Comparison of ENCODE assay signal across 13 cellular contexts in genomic region chr12:67534671-67535070, GRCh38.
DNase-seq lines count a peak whose midpoint lies in the region; ATAC-seq, FAIRE-seq and TF ChIP-seq lines count a peak whose summit lies in the region.
"Had no signal": no experiment of that assay in that cellular context is flagged by ENCODE, and none has a peak within 500 bp of the region (broad histone marks: within the 10 kb centered on the region; RNA-seq: fewer than 3 reads in every experiment).

No MANE protein-coding gene starts in this region.

- H3K4me1 ChIP-seq in ascending aorta: no peaks in the 10 kb centered on the region

- DNase-seq in AG09319 (ENCODE audit: extremely low read depth, low read depth) (peak; percentile 67), M059J (ENCODE audit: low read depth) (peak; percentile 86), myocyte (ENCODE audit: low read depth) (peak; percentile 76), GM19239 (ENCODE audit: insufficient read length, low spot score) (no peak), ascending aorta (ENCODE audit: low spot score in 2 of 2) (no peak)
- DNase-seq: CD4-positive, alpha-beta memory T cell; NCI-H69; occipital lobe had no signal

- ATAC-seq in esophagus mucosa (peak; percentile 55), HG03378 (IDR thresholded peaks at IDR 0.05; ENCODE audit: unreplicated experiment) (no peak), GM19455 (IDR thresholded peaks at IDR 0.05; ENCODE audit: unreplicated experiment) (no peak)

- intact Hi-C loops in ascending aorta (cut with DNase I): no loop called here

- no peaks in the 10 kb centered on the region for H3K9me3 ChIP-seq in ascending aorta

- no peaks in the 10 kb centered on the region for H3K27me3 ChIP-seq in ascending aorta

- H3K36me3 ChIP-seq in ascending aorta: no peaks in the 10 kb centered on the region

- no peak overlapping the region for H3K4me3 ChIP-seq in ascending aorta

- FAIRE-seq in GM19239 (lab: Jason Lieb, UNC): no peak
- FAIRE-seq: colon, GM12892 had no signal

- no peak for TF ChIP-seq CTCF in AG09319 (IDR thresholded peaks at IDR 0.05; ENCODE audit: low read depth, low read length)
- no peak for TF ChIP-seq CTCF in ascending aorta (IDR thresholded peaks at IDR 0.05)

- no peak overlapping the region for H3K27ac ChIP-seq in ascending aorta

Comparison
In these comparisons a context has a peak if more than half of its experiments do, and no peak if none do; other contexts are left out.
1. DNase-seq: peak in AG09319 (single experiment), M059J (single experiment) and myocyte (single experiment); none in GM19239 (single experiment) and ascending aorta (0 of 2).